ENCODE assay signal across 1 cellular context in the genomic region with DNA sequence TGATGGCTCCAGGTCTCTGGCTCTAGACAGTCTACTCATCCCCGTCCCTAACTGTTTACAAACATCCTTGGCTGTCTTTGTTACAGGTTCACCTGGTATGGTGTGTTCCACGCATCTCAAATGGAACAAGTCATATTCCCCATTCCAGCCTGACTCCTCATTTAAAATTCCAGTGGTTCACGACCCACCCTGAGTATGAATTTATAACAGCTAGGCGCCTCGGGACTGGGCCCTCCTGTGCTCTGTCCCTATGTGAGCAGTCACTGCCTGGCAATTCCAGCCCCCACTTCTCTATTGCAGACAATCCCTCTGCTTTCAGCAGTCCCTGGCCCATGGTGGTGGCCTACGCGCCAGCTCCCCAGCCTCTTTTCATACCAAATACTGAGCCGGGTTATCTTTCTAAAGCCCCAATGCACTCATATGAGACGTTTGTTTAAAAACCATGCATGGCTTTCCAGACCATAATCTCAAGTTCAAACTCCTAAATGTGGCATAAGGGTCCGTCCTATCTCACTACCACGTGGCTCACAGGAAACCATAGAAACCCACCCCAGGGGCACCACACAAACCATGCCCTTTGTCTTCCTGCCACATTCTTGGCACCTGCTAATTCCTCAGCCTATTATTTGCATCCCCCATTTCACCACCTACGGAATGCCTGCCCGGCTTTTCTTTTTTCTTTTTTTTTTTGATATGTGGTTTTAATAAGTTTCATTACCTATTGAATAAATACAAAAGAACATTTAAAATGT.
TF ChIP-seq lines count a peak whose summit lies in the region.

No MANE protein-coding gene starts in this region.

TF ChIP-seq in HCT116, 20 proteins besides CTCF, POLR2A, EP300 and RAD21 (continued from another document):
- TF ChIP-seq, protein P1, sequence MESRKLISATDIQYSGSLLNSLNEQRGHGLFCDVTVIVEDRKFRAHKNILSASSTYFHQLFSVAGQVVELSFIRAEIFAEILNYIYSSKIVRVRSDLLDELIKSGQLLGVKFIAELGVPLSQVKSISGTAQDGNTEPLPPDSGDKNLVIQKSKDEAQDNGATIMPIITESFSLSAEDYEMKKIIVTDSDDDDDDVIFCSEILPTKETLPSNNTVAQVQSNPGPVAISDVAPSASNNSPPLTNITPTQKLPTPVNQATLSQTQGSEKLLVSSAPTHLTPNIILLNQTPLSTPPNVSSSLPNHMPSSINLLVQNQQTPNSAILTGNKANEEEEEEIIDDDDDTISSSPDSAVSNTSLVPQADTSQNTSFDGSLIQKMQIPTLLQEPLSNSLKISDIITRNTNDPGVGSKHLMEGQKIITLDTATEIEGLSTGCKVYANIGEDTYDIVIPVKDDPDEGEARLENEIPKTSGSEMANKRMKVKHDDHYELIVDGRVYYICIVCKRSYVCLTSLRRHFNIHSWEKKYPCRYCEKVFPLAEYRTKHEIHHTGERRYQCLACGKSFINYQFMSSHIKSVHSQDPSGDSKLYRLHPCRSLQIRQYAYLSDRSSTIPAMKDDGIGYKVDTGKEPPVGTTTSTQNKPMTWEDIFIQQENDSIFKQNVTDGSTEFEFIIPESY (IDR thresholded peaks at IDR 0.05; ENCODE audit: extremely low read depth, insufficient replicate concordance, low read length): no peak
- TF ChIP-seq SRF (IDR thresholded peaks at IDR 0.05; ENCODE audit: low read depth) (no peak), MAX (IDR thresholded peaks at IDR 0.05) (no peak), FOSL1 (IDR thresholded peaks at IDR 0.05; ENCODE audit: low read depth) (no peak), CEBPB (IDR thresholded peaks at IDR 0.05; ENCODE audit: low read depth) (no peak)
TF ChIP-seq in HCT116: peak in this region for 0.
